22 cellular contexts compared by ENCODE assay signal in the genomic region with DNA sequence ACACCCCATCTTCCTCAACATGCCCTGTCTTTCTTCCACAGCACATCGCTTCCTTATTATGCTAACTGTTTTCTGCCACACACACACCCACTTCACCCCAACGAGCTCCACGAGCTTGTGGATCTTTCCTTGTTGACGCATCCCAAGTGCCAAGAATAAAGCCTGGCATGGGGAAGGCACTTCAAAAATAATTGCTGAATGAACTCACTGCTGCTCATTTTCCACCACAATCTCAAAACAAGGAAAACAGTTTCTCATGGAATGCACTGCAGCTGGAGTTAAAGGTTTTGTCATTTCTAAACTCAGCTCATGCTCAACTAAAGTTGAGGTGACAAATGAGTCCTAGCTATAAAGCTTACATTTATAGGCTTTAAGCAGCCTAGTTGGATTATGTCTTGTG.
A peak's percentile ranks its signal among the peaks of the same experiment; 100 is the strongest.
DNase-seq lines count a peak whose midpoint lies in the region; TF ChIP-seq lines count a peak whose summit lies in the region.
"Had no signal": no experiment of that assay in that cellular context is flagged by ENCODE, and none has a peak within 500 bp of the region (broad histone marks: within the 10 kb centered on the region; RNA-seq: fewer than 3 reads in every experiment).

No MANE protein-coding gene starts in this region.

- H3K4me3 ChIP-seq in fibroblast of villous mesenchyme (ENCODE audit: low read depth, low read length) = no peak overlapping the region
- H3K4me3 ChIP-seq: BLaER1 treated with 17β-estradiol and CSF1 and Interleukin-3, amounts not matched to agents 10 nM and 100 nM; SJSA1 had no signal

- TF ChIP-seq CTCF in fibroblast of villous mesenchyme (IDR thresholded peaks at IDR 0.05; ENCODE audit: insufficient read depth, low read depth, low read length) = no peak

- DNase-seq in AG20443 (ENCODE audit: low spot score) (peak; percentile 34), GM04503 (ENCODE audit: low read depth) (peak; percentile 5), astrocyte of the hippocampus (ENCODE audit: low read depth, low spot score) (peak; percentile 71), fibroblast of villous mesenchyme (ENCODE audit: low read depth) (peak; percentile 9), cerebellum (ENCODE audit: low spot score) (no peak), UCSD-AML1 (lab: John Stamatoyannopoulos, UW; ENCODE audit: unreplicated experiment) (no peak), H4 (ENCODE audit: low spot score) (no peak), NCI-H524 (lab: John Stamatoyannopoulos, UW) (no peak)
- DNase-seq: Caco-2; CD4-positive, alpha-beta memory T cell; DMS 273 treated with DMSO at 0.1 percent for 48 hours; GDM1; H7; KBM-7; NCI-H1105 treated with DMSO at 0.1 percent for 48 hours; NCI-H1694 treated with DMSO at 0.1 percent for 48 hours; NCI-H2107; NCI-H345; NCI-H526; T-helper 1 cell had no signal

Comparison
In these comparisons a context has a peak if more than half of its experiments do, and no peak if none do; other contexts are left out.
1. DNase-seq: peak in AG20443 (single experiment), GM04503 (single experiment), astrocyte of the hippocampus (single experiment) and fibroblast of villous mesenchyme (single experiment); none in cerebellum (single experiment), UCSD-AML1 (single experiment), H4 (single experiment) and NCI-H524 (0 of 2).